ENCODE assay signal across 9 cellular contexts in genomic region chr10:6140141-6140841, GRCh38. TPM values are rescaled to one million over a fixed set of nuclear protein-coding genes. Genes with fewer than 3 reads are reported as not detected.
A peak's percentile ranks its signal among the peaks of the same experiment; 100 is the strongest.
DNase-seq lines count a peak whose midpoint lies in the region; ATAC-seq and TF ChIP-seq lines count a peak whose summit lies in the region.
"Had no signal": no experiment of that assay in that cellular context is flagged by ENCODE, and none has a peak within 500 bp of the region (broad histone marks: within the 10 kb centered on the region; RNA-seq: fewer than 3 reads in every experiment).

No MANE protein-coding gene starts in this region.

- DNase-seq in ACHN (peak; percentile 38), H7 (peak; percentile 80), lower lobe of right lung (no peak), kidney tubule cell (ENCODE audit: low spot score) (no peak), cerebellum (ENCODE audit: low spot score) (no peak), inferior parietal cortex (ENCODE audit: extremely low spot score) (no peak)
- peak; percentile 67 for DNase-seq in activated CD4-positive, alpha-beta memory T cell treated with anti-CD3 and anti-CD28 coated beads, Interleukin-2, amount 10 ng/mL, durations not matched to agents 7 days and 5 days
- no peak for DNase-seq in effector CD8-positive, alpha-beta T cell (lab: John Stamatoyannopoulos, UW)

- H3K27me3 Mint-ChIP-seq in activated CD4-positive, alpha-beta memory T cell treated with anti-CD3 and anti-CD28 coated beads, Interleukin-2, amount 10 ng/mL, durations not matched to agents 7 days and 5 days: peaks cover 27% of the 10 kb centered on the region

- peak overlapping the region; percentile 79 for H3K27ac Mint-ChIP-seq in activated CD4-positive, alpha-beta memory T cell treated with anti-CD3 and anti-CD28 coated beads, Interleukin-2, amount 10 ng/mL, durations not matched to agents 7 days and 5 days

- intact Hi-C loops in lower lobe of right lung (cut with DNase I): no loop called here

- no peak overlapping the region for H3K4me3 ChIP-seq in H7 (ENCODE audit: insufficient read depth, low read depth, low read length)
- peak overlapping the region; percentile 40 for H3K4me3 ChIP-seq in lower lobe of right lung

- in situ Hi-C loops in ACHN (cut with HindIII; ENCODE audit: low pct_ligation_motif_present, low pct_unique_long_range_greater_than_20kb, low sequenced_read_pairs): no loop called here

- peaks cover 3% of the 10 kb centered on the region for H3K36me3 Mint-ChIP-seq in activated CD4-positive, alpha-beta memory T cell treated with anti-CD3 and anti-CD28 coated beads, Interleukin-2, amount 10 ng/mL, durations not matched to agents 7 days and 5 days (ENCODE audit: low read depth)

- H3K4me3 Mint-ChIP-seq in activated CD4-positive, alpha-beta memory T cell treated with anti-CD3 and anti-CD28 coated beads, Interleukin-2, amount 10 ng/mL, durations not matched to agents 7 days and 5 days: peak overlapping the region; percentile 76

- peaks cover 83% of the 10 kb centered on the region for H3K4me1 Mint-ChIP-seq in activated CD4-positive, alpha-beta memory T cell treated with anti-CD3 and anti-CD28 coated beads, Interleukin-2, amount 10 ng/mL, durations not matched to agents 7 days and 5 days

- no peak for TF ChIP-seq CTCF in lower lobe of right lung (IDR thresholded peaks at IDR 0.05)

- H3K4me1 ChIP-seq in lower lobe of right lung: peaks cover 19% of the 10 kb centered on the region

- ATAC-seq in lower lobe of right lung: no peak

- POLR2A ChIA-PET in activated CD4-positive, alpha-beta memory T cell treated with anti-CD3 and anti-CD28 coated beads, Interleukin-2, amount 10 ng/mL, durations not matched to agents 7 days and 5 days (lab: Charles Lee): interaction anchor here (0.7 to 1.5 kb wide), 6 partner anchors 10 to 327 kb away, joined by 3 to 6 read pairs (median 3); partner anchors contain the start of gene GDI2

- H3K27me3 ChIP-seq in H7 (ENCODE audit: control insufficient read depth, insufficient read depth, low read length) (peaks cover 5% of the 10 kb centered on the region), lower lobe of right lung (ENCODE audit: low read depth) (peaks cover 7% of the 10 kb centered on the region)

- H3K9me3 Mint-ChIP-seq in activated CD4-positive, alpha-beta memory T cell treated with anti-CD3 and anti-CD28 coated beads, Interleukin-2, amount 10 ng/mL, durations not matched to agents 7 days and 5 days: no peaks in the 10 kb centered on the region
- H3K9me3 Mint-ChIP-seq: nephron had no signal

- H3K36me3 ChIP-seq in H7 (replicated peaks; ENCODE audit: control insufficient read depth, insufficient read depth, low read length) (no peaks in the 10 kb centered on the region), lower lobe of right lung (no peaks in the 10 kb centered on the region)

- H3K27ac ChIP-seq in lower lobe of right lung: no peak overlapping the region

- CTCF ChIA-PET in activated CD4-positive, alpha-beta memory T cell treated with anti-CD3 and anti-CD28 coated beads, Interleukin-2, amount 10 ng/mL, durations not matched to agents 7 days and 5 days (lab: Charles Lee): interaction anchor here (1.9 to 2.0 kb wide), 2 partner anchors 34 to 62 kb away, joined by 5 to 6 read pairs; partner anchors contain the start of gene PFKFB3

- H3K9me3 ChIP-seq in lower lobe of right lung: no peaks in the 10 kb centered on the region

RNA-seq across cellular contexts. Expression of gene RBM17, which starts 51.5 kb away (rescaled TPM):
- total RNA-seq in H7 (2014; rRNA removed; shearing (Covaris generic)): 41.9 and 44.1 TPM in 2 replicates
- total RNA-seq in activated CD4-positive, alpha-beta memory T cell treated with anti-CD3 and anti-CD28 coated beads, Interleukin-2, amount 10 ng/mL, durations not matched to agents 7 days and 5 days: 100 to 1,000 TPM; 155 to 157 TPM
- total RNA-seq in lower lobe of right lung: 90.8 TPM
- total RNA-seq in cerebellum: 48.1 TPM

Comparison
In these comparisons a context has a peak if more than half of its experiments do, and no peak if none do; other contexts are left out.
1. DNase-seq: peak in ACHN (single experiment), H7 (single experiment) and activated CD4-positive, alpha-beta memory T cell treated with anti-CD3 and anti-CD28 coated beads, Interleukin-2, amount 10 ng/mL, durations not matched to agents 7 days and 5 days (single experiment); none in lower lobe of right lung (single experiment), kidney tubule cell (single experiment), cerebellum (single experiment), effector CD8-positive, alpha-beta T cell (single experiment) and inferior parietal cortex (single experiment).